In genomic region chr18:74291771-74292540, GRCh38 we compare ENCODE assay signal across 1 cellular context.
TF ChIP-seq lines count a peak whose summit lies in the region.

A gene with protein sequence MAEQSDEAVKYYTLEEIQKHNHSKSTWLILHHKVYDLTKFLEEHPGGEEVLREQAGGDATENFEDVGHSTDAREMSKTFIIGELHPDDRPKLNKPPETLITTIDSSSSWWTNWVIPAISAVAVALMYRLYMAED (minus strand): TSS chr18:74291963. CDS start chr18:74291875, 88 bp downstream.

TF ChIP-seq in GM12878, 131 proteins besides CTCF, POLR2A, EP300 and RAD21 (continued from another document and continues in another):
- TF ChIP-seq, protein P1, sequence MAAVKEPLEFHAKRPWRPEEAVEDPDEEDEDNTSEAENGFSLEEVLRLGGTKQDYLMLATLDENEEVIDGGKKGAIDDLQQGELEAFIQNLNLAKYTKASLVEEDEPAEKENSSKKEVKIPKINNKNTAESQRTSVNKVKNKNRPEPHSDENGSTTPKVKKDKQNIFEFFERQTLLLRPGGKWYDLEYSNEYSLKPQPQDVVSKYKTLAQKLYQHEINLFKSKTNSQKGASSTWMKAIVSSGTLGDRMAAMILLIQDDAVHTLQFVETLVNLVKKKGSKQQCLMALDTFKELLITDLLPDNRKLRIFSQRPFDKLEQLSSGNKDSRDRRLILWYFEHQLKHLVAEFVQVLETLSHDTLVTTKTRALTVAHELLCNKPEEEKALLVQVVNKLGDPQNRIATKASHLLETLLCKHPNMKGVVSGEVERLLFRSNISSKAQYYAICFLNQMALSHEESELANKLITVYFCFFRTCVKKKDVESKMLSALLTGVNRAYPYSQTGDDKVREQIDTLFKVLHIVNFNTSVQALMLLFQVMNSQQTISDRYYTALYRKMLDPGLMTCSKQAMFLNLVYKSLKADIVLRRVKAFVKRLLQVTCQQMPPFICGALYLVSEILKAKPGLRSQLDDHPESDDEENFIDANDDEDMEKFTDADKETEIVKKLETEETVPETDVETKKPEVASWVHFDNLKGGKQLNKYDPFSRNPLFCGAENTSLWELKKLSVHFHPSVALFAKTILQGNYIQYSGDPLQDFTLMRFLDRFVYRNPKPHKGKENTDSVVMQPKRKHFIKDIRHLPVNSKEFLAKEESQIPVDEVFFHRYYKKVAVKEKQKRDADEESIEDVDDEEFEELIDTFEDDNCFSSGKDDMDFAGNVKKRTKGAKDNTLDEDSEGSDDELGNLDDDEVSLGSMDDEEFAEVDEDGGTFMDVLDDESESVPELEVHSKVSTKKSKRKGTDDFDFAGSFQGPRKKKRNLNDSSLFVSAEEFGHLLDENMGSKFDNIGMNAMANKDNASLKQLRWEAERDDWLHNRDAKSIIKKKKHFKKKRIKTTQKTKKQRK (IDR thresholded peaks at IDR 0.05; ENCODE audit: low read depth, low read length): peak; percentile 94
- TF ChIP-seq SMC3 (IDR thresholded peaks at IDR 0.05; ENCODE audit: borderline replicate concordance, low read length) (no peak), SRF (IDR thresholded peaks at IDR 0.05; ENCODE audit: low read depth in 2 of 2, low read length in 2 of 2) (no peak), FOXK2 (IDR thresholded peaks at IDR 0.05) (no peak), TAF1 (IDR thresholded peaks at IDR 0.05; ENCODE audit: borderline replicate concordance, low read depth, low read length) (peak; percentile 40; the same call in 1 of the 2 replicates), SIX5 (IDR thresholded peaks at IDR 0.05; ENCODE audit: low read depth, low read length, severe bottlenecking) (no peak), CEBPB (IDR thresholded peaks at IDR 0.05; ENCODE audit: borderline replicate concordance in 1 of 2, low read depth in 2 of 2, low read length in 2 of 2) (no peak), RELA (IDR thresholded peaks at IDR 0.05; ENCODE audit: borderline replicate concordance, partially characterized antibody) (peak; percentile 71), RAD51 (IDR thresholded peaks at IDR 0.05) (no peak), RFX5 (IDR thresholded peaks at IDR 0.05; ENCODE audit: low read depth, low read length) (0 out of 2 replicates have a peak, but pooled peaks have one; percentile 38), CREM (IDR thresholded peaks at IDR 0.05; ENCODE audit: low read depth) (peak; percentile 49; the same call in 1 of the 2 replicates), ESRRA (IDR thresholded peaks at IDR 0.05; ENCODE audit: low read length) (no peak), ASH2L (IDR thresholded peaks at IDR 0.05; ENCODE audit: borderline replicate concordance, low read depth) (no peak), BCLAF1 (IDR thresholded peaks at IDR 0.05) (no peak), JUNB (IDR thresholded peaks at IDR 0.05) (no peak), ZBTB11 (CRISPR knock-in tag; IDR thresholded peaks at IDR 0.05) (no peak), KDM1A (IDR thresholded peaks at IDR 0.05; ENCODE audit: borderline replicate concordance) (no peak), PML (IDR thresholded peaks at IDR 0.05; ENCODE audit: low read length) (no peak), MYB (IDR thresholded peaks at IDR 0.05; ENCODE audit: borderline replicate concordance, low read depth, low read length) (no peak), GATAD2B (conservative IDR thresholded peaks at IDR 0.05; ENCODE audit: low read depth) (peak; percentile 28; the same call in 1 of the 2 replicates), HDAC6 (IDR thresholded peaks at IDR 0.05; ENCODE audit: unreplicated experiment) (no peak), POLR2AphosphoS5 (IDR thresholded peaks at IDR 0.05; ENCODE audit: low read length) (peak; percentile 49; the same call in 1 of the 2 replicates), BRCA1 (IDR thresholded peaks at IDR 0.05; ENCODE audit: low read depth, low read length) (no peak), ZBTB40 (IDR thresholded peaks at IDR 0.05; ENCODE audit: borderline replicate concordance) (peak; percentile 32; the same call in 1 of the 2 replicates), ZNF24 (IDR thresholded peaks at IDR 0.05) (no peak), STAT3 (IDR thresholded peaks at IDR 0.05; ENCODE audit: low read depth, low read length) (no peak), NFIC (IDR thresholded peaks at IDR 0.05; ENCODE audit: low read depth, low read length) (no peak), EGR1 (IDR thresholded peaks at IDR 0.05; ENCODE audit: borderline replicate concordance in 1 of 2, low read depth in 2 of 2, low read length in 2 of 2) (peak in 1 of 2 experiments; percentile 43; a peak in 1 of 3 replicates), JUND (IDR thresholded peaks at IDR 0.05; ENCODE audit: low read depth, low read length) (no peak)
- TF ChIP-seq, protein P2, sequence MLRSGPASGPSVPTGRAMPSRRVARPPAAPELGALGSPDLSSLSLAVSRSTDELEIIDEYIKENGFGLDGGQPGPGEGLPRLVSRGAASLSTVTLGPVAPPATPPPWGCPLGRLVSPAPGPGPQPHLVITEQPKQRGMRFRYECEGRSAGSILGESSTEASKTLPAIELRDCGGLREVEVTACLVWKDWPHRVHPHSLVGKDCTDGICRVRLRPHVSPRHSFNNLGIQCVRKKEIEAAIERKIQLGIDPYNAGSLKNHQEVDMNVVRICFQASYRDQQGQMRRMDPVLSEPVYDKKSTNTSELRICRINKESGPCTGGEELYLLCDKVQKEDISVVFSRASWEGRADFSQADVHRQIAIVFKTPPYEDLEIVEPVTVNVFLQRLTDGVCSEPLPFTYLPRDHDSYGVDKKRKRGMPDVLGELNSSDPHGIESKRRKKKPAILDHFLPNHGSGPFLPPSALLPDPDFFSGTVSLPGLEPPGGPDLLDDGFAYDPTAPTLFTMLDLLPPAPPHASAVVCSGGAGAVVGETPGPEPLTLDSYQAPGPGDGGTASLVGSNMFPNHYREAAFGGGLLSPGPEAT (IDR thresholded peaks at IDR 0.05; ENCODE audit: low read depth): peak; percentile 16; the same call in 1 of the 2 replicates
- TF ChIP-seq, protein P3, sequence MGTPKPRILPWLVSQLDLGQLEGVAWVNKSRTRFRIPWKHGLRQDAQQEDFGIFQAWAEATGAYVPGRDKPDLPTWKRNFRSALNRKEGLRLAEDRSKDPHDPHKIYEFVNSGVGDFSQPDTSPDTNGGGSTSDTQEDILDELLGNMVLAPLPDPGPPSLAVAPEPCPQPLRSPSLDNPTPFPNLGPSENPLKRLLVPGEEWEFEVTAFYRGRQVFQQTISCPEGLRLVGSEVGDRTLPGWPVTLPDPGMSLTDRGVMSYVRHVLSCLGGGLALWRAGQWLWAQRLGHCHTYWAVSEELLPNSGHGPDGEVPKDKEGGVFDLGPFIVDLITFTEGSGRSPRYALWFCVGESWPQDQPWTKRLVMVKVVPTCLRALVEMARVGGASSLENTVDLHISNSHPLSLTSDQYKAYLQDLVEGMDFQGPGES (IDR thresholded peaks at IDR 0.05): peak; percentile 94
- TF ChIP-seq, protein P4, sequence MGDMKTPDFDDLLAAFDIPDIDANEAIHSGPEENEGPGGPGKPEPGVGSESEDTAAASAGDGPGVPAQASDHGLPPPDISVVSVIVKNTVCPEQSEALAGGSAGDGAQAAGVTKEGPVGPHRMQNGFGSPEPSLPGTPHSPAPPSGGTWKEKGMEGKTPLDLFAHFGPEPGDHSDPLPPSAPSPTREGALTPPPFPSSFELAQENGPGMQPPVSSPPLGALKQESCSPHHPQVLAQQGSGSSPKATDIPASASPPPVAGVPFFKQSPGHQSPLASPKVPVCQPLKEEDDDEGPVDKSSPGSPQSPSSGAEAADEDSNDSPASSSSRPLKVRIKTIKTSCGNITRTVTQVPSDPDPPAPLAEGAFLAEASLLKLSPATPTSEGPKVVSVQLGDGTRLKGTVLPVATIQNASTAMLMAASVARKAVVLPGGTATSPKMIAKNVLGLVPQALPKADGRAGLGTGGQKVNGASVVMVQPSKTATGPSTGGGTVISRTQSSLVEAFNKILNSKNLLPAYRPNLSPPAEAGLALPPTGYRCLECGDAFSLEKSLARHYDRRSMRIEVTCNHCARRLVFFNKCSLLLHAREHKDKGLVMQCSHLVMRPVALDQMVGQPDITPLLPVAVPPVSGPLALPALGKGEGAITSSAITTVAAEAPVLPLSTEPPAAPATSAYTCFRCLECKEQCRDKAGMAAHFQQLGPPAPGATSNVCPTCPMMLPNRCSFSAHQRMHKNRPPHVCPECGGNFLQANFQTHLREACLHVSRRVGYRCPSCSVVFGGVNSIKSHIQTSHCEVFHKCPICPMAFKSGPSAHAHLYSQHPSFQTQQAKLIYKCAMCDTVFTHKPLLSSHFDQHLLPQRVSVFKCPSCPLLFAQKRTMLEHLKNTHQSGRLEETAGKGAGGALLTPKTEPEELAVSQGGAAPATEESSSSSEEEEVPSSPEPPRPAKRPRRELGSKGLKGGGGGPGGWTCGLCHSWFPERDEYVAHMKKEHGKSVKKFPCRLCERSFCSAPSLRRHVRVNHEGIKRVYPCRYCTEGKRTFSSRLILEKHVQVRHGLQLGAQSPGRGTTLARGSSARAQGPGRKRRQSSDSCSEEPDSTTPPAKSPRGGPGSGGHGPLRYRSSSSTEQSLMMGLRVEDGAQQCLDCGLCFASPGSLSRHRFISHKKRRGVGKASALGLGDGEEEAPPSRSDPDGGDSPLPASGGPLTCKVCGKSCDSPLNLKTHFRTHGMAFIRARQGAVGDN (IDR thresholded peaks at IDR 0.05): peak; percentile 52; the same call in 1 of the 2 replicates
